Comparison of ENCODE assay signal across 18 cellular contexts in the genomic region with DNA sequence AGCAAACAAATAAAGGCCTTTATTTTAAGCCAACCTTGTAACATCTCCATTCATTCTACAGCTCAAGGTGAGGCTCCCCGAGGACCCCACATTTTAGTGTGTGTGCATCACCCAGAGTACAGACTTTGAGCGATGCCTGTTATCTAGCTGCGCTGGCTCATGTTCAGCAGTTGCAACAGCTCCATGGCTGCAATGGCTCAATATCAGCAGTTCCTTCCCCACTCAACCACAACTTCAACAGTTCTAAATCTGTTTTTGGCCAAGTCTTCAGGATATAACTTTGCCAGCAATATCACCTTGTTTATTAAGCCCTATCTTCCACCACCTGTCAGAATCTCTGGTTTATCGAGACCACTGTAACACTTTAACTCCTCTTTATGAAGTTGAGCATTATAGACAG.
"Had no signal": no experiment of that assay in that cellular context is flagged by ENCODE, and none has a peak within 500 bp of the region (broad histone marks: within the 10 kb centered on the region; RNA-seq: fewer than 3 reads in every experiment).

No MANE protein-coding gene starts in this region.

- DNase-seq: activated CD4-positive, alpha-beta memory T cell treated with anti-CD3 and anti-CD28 coated beads, Interleukin-2, amount 10 ng/mL, durations not matched to agents 7 days and 5 days; activated CD4-positive, alpha-beta T cell treated with anti-CD3 and anti-CD28 coated beads for 4 hours; activated naive CD4-positive, alpha-beta T cell treated with anti-CD3 and anti-CD28 coated beads, Interleukin-2, amount 10 ng/mL, durations not matched to agents 7 days and 5 days; activated T-cell treated with anti-CD3 and anti-CD28 coated beads, Interleukin-2, amount 50 U/mL, for 24 hours; caudate nucleus; foreskin melanocyte; naive thymus-derived CD4-positive, alpha-beta T cell; sigmoid colon; stimulated activated CD4-positive, alpha-beta T cell treated with anti-CD3 and anti-CD28 coated beads, Interleukin-1b, Interleukin-23, amount 100 ng/mL, for 48 hours; stomach; T-cell; T-helper 9 cell; testis; upper lobe of left lung had no signal

- H3K4me1 ChIP-seq: esophagus muscularis mucosa, sigmoid colon, stomach, testis, upper lobe of left lung had no signal

- H3K27ac Mint-ChIP-seq: activated CD4-positive, alpha-beta memory T cell treated with anti-CD3 and anti-CD28 coated beads, Interleukin-2, amount 10 ng/mL, durations not matched to agents 7 days and 5 days; activated naive CD4-positive, alpha-beta T cell treated with anti-CD3 and anti-CD28 coated beads, Interleukin-2, amount 10 ng/mL, durations not matched to agents 7 days and 5 days; activated T-cell treated with anti-CD3 and anti-CD28 coated beads, Interleukin-2, amount 50 U/mL, for 24 hours; naive thymus-derived CD4-positive, alpha-beta T cell; T-cell; WTC11 had no signal

- H3K27me3 Mint-ChIP-seq: activated CD4-positive, alpha-beta memory T cell treated with anti-CD3 and anti-CD28 coated beads, Interleukin-2, amount 10 ng/mL, durations not matched to agents 7 days and 5 days; activated naive CD4-positive, alpha-beta T cell treated with anti-CD3 and anti-CD28 coated beads, Interleukin-2, amount 10 ng/mL, durations not matched to agents 7 days and 5 days; activated T-cell treated with anti-CD3 and anti-CD28 coated beads, Interleukin-2, amount 50 U/mL, for 24 hours; naive thymus-derived CD4-positive, alpha-beta T cell; T-cell had no signal

- H3K36me3 ChIP-seq: neutrophil had no signal

- H3K4me3 ChIP-seq: coronary artery, esophagus muscularis mucosa, sigmoid colon, stomach, testis, upper lobe of left lung had no signal

- H3K9me3 Mint-ChIP-seq: activated naive CD4-positive, alpha-beta T cell treated with anti-CD3 and anti-CD28 coated beads, Interleukin-2, amount 10 ng/mL, durations not matched to agents 7 days and 5 days; WTC11 had no signal

- H3K4me3 Mint-ChIP-seq: activated CD4-positive, alpha-beta memory T cell treated with anti-CD3 and anti-CD28 coated beads, Interleukin-2, amount 10 ng/mL, durations not matched to agents 7 days and 5 days; activated naive CD4-positive, alpha-beta T cell treated with anti-CD3 and anti-CD28 coated beads, Interleukin-2, amount 10 ng/mL, durations not matched to agents 7 days and 5 days; activated T-cell treated with anti-CD3 and anti-CD28 coated beads, Interleukin-2, amount 50 U/mL, for 24 hours; naive thymus-derived CD4-positive, alpha-beta T cell; T-cell; WTC11 had no signal

- H3K27me3 ChIP-seq: esophagus muscularis mucosa, neutrophil, sigmoid colon, stomach, testis, upper lobe of left lung had no signal

- H3K27ac ChIP-seq: coronary artery, esophagus muscularis mucosa, neutrophil, sigmoid colon, stomach, testis, upper lobe of left lung had no signal

- H3K4me1 Mint-ChIP-seq: activated CD4-positive, alpha-beta memory T cell treated with anti-CD3 and anti-CD28 coated beads, Interleukin-2, amount 10 ng/mL, durations not matched to agents 7 days and 5 days; activated naive CD4-positive, alpha-beta T cell treated with anti-CD3 and anti-CD28 coated beads, Interleukin-2, amount 10 ng/mL, durations not matched to agents 7 days and 5 days; T-cell had no signal

- H3K36me3 Mint-ChIP-seq: activated naive CD4-positive, alpha-beta T cell treated with anti-CD3 and anti-CD28 coated beads, Interleukin-2, amount 10 ng/mL, durations not matched to agents 7 days and 5 days; WTC11 had no signal

- H3K9me3 ChIP-seq: esophagus muscularis mucosa, neutrophil, sigmoid colon, stomach, testis, upper lobe of left lung had no signal

- ATAC-seq: naive thymus-derived CD4-positive, alpha-beta T cell; T-cell; WTC11 had no signal
